ENCODE assay signal across 1 cellular context in genomic region chrX:144916785-144917184, GRCh38.
TF ChIP-seq lines count a peak whose summit lies in the region.

No MANE protein-coding gene starts in this region.

TF ChIP-seq in GM23338, 12 proteins besides CTCF, POLR2A, EP300 and RAD21 (continued from another document):
- no peak for TF ChIP-seq REST (IDR thresholded peaks at IDR 0.05; ENCODE audit: unreplicated experiment)
- TF ChIP-seq CREB1 (CRISPR knock-in tag; IDR thresholded peaks at IDR 0.05; ENCODE audit: low read depth): no peak
- no peak for TF ChIP-seq NANOG (IDR thresholded peaks at IDR 0.05; ENCODE audit: borderline replicate concordance)
- TF ChIP-seq ZNF331 (CRISPR knock-in tag; IDR thresholded peaks at IDR 0.05; ENCODE audit: low read depth): no peak
- no peak for TF ChIP-seq EZH2phosphoT487 (IDR thresholded peaks at IDR 0.05; ENCODE audit: unreplicated experiment)
- TF ChIP-seq POLR2AphosphoS5 (IDR thresholded peaks at IDR 0.05; ENCODE audit: low read depth): no peak
- TF ChIP-seq, protein P1, sequence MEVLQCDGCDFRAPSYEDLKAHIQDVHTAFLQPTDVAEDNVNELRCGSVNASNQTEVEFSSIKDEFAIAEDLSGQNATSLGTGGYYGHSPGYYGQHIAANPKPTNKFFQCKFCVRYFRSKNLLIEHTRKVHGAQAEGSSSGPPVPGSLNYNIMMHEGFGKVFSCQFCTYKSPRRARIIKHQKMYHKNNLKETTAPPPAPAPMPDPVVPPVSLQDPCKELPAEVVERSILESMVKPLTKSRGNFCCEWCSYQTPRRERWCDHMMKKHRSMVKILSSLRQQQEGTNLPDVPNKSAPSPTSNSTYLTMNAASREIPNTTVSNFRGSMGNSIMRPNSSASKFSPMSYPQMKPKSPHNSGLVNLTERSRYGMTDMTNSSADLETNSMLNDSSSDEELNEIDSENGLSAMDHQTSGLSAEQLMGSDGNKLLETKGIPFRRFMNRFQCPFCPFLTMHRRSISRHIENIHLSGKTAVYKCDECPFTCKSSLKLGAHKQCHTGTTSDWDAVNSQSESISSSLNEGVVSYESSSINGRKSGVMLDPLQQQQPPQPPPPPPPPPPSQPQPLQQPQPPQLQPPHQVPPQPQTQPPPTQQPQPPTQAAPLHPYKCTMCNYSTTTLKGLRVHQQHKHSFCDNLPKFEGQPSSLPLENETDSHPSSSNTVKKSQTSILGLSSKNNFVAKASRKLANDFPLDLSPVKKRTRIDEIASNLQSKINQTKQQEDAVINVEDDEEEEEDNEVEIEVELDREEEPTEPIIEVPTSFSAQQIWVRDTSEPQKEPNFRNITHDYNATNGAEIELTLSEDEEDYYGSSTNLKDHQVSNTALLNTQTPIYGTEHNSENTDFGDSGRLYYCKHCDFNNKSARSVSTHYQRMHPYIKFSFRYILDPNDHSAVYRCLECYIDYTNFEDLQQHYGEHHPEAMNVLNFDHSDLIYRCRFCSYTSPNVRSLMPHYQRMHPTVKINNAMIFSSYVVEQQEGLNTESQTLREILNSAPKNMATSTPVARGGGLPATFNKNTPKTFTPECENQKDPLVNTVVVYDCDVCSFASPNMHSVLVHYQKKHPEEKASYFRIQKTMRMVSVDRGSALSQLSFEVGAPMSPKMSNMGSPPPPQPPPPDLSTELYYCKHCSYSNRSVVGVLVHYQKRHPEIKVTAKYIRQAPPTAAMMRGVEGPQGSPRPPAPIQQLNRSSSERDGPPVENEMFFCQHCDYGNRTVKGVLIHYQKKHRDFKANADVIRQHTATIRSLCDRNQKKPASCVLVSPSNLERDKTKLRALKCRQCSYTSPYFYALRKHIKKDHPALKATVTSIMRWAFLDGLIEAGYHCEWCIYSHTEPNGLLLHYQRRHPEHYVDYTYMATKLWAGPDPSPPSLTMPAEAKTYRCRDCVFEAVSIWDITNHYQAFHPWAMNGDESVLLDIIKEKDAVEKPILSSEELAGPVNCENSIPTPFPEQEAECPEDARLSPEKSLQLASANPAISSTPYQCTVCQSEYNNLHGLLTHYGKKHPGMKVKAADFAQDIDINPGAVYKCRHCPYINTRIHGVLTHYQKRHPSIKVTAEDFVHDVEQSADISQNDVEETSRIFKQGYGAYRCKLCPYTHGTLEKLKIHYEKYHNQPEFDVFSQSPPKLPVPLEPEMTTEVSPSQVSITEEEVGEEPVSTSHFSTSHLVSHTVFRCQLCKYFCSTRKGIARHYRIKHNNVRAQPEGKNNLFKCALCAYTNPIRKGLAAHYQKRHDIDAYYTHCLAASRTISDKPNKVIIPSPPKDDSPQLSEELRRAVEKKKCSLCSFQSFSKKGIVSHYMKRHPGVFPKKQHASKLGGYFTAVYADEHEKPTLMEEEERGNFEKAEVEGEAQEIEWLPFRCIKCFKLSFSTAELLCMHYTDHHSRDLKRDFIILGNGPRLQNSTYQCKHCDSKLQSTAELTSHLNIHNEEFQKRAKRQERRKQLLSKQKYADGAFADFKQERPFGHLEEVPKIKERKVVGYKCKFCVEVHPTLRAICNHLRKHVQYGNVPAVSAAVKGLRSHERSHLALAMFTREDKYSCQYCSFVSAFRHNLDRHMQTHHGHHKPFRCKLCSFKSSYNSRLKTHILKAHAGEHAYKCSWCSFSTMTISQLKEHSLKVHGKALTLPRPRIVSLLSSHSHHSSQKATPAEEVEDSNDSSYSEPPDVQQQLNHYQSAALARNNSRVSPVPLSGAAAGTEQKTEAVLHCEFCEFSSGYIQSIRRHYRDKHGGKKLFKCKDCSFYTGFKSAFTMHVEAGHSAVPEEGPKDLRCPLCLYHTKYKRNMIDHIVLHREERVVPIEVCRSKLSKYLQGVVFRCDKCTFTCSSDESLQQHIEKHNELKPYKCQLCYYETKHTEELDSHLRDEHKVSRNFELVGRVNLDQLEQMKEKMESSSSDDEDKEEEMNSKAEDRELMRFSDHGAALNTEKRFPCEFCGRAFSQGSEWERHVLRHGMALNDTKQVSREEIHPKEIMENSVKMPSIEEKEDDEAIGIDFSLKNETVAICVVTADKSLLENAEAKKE (CRISPR knock-in tag; IDR thresholded peaks at IDR 0.05): no peak
